In the genomic region with DNA sequence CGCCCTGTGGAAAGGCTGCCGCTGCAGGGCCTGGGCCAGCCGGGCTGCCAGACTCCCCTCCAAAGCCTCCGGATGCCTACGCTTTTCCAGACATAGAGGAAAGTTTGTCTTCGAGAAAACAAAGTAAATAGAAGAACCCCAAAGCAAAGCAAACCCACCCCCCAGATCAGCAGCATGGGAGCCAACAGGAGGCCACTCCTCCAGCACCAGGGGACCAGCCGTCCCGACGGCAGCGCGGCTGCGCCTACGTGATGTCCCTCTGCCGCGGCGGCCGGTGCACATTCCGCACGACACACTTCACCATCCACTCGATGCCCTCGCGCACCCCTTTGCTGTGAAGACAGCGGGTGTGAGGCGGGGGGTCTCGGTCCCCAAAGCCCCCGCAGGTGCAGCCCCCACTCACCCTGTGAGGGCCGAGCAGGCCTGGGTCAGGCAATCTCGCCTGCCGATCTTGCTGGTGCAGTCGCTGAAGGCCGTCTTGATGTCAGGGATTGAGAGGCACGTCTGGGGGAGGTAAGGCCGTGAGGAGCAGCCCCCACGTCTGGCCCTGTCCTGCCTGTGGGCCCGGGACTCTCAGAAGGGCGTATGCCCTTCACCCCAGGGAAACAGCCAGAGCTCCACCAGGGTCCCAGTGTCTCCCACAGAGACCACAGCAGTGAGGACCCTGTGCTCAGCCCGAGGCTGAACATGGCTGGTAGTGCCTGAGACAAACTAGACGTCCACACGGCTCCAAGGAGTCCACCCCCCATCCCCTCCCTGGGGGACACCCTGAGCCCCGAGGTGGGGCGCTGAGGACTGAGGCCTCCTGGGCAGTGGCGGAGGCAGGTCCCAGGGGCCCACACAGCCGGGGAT, we compare ENCODE assay signal across 1 cellular context.
TF ChIP-seq lines count a peak whose summit lies in the region.

No MANE protein-coding gene starts in this region.

TF ChIP-seq in HepG2, 621 proteins besides CTCF, POLR2A, EP300 and RAD21 (continued from another document):
- TF ChIP-seq, protein P1, sequence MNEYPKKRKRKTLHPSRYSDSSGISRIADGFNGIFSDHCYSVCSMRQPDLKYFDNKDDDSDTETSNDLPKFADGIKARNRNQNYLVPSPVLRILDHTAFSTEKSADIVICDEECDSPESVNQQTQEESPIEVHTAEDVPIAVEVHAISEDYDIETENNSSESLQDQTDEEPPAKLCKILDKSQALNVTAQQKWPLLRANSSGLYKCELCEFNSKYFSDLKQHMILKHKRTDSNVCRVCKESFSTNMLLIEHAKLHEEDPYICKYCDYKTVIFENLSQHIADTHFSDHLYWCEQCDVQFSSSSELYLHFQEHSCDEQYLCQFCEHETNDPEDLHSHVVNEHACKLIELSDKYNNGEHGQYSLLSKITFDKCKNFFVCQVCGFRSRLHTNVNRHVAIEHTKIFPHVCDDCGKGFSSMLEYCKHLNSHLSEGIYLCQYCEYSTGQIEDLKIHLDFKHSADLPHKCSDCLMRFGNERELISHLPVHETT (CRISPR knock-in tag; conservative IDR thresholded peaks at IDR 0.05): no peak
- TF ChIP-seq NFYB (CRISPR knock-in tag; IDR thresholded peaks at IDR 0.05) (no peak), ISL2 (CRISPR knock-in tag; IDR thresholded peaks at IDR 0.05) (no peak), ZNF556 (CRISPR knock-in tag; IDR thresholded peaks at IDR 0.05; ENCODE audit: borderline replicate concordance) (0 out of 2 replicates have a peak, but pooled peaks have one; percentile 12), ZNF768 (CRISPR knock-in tag; IDR thresholded peaks at IDR 0.05) (peak; percentile 16; the same call in 1 of the 2 replicates)
- TF ChIP-seq, protein P2, sequence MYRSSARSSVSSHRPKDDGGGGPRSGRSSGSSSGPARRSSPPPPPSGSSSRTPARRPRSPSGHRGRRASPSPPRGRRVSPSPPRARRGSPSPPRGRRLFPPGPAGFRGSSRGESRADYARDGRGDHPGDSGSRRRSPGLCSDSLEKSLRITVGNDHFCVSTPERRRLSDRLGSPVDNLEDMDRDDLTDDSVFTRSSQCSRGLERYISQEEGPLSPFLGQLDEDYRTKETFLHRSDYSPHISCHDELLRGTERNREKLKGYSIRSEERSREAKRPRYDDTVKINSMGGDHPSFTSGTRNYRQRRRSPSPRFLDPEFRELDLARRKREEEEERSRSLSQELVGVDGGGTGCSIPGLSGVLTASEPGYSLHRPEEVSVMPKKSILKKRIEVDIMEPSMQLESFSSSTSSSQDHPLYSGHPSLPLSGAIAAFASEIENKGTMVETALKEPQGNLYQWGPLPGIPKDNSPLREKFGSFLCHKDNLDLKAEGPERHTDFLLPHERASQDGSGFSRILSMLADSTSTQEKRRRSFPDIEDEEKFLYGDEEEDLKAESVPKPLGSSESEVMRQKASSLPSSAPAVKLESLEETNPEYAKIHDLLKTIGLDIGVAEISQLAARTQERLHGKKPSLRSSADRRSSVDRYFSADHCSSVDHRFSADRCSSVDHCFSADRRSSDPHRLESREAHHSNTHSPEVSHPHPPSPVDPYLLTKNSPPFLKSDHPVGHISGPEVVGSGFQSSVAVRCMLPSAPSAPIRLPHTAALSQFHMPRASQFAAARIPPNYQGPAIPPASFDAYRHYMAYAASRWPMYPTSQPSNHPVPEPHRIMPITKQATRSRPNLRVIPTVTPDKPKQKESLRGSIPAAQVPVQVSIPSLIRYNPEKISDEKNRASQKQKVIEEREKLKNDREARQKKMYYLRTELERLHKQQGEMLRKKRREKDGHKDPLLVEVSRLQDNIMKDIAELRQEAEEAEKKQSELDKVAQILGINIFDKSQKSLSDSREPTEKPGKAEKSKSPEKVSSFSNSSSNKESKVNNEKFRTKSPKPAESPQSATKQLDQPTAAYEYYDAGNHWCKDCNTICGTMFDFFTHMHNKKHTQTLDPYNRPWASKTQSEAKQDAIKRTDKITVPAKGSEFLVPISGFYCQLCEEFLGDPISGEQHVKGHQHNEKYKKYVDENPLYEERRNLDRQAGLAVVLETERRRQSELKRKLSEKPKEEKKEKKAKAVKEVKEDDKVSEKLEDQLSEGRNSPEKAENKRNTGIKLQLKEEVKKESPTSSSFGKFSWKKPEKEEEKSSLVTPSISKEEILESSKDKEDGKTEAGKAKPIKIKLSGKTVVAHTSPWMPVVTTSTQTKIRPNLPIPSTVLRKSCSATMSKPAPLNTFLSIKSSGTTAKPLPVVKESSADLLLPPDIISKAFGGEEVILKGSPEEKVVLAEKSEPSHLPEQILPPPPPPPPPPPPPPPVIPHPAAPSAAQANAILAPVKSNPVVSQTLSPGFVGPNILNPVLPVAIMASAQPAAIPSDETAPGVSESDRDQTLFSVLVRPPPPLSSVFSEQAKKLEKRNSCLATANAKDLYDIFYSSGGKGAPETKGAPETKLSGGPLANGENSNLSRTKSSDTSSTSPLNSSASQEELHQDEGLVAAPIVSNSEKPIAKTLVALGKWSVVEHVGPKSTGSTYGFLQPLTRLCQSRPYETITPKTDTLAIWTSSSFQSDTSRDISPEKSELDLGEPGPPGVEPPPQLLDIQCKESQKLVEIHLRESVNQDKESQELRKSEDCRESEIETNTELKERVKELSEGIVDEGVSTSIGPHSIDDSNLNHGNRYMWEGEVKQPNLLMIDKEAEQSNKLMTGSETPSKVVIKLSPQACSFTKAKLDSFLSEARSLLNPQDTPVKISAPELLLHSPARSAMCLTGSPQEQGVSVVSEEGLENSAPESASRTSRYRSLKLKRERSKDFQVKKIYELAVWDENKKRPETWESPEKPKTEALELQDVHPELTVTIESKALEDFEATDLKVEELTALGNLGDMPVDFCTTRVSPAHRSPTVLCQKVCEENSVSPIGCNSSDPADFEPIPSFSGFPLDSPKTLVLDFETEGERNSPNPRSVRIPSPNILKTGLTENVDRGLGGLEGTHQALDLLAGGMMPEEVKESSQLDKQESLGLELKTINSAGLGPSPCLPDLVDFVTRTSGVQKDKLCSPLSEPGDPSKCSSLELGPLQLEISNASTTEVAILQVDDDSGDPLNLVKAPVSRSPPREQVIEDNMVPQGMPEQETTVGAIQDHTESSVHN (CRISPR knock-in tag; IDR thresholded peaks at IDR 0.05): no peak
